Comparison of ENCODE assay signal across 8 cellular contexts in the genomic region with DNA sequence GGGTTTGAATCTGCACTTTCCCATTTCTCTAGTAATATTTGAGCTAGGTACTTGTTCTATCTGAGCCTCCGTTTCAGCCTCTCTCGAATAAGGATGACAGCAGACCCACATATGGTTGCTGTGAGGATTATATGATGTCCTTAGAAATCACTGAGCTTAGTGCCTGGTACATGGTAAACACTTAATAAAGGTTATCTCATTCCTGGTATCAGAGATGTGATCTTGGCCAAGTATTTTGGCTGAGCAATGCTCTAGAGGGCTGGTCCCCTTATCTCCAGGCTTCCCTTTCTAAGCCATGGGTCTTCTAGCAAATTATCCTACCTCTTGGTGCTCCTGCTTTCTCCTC. TPM values are rescaled to one million over a fixed set of nuclear protein-coding genes. Genes with fewer than 3 reads are reported as not detected.
DNase-seq lines count a peak whose midpoint lies in the region; ATAC-seq and TF ChIP-seq lines count a peak whose summit lies in the region.

No MANE protein-coding gene starts in this region.

- H3K4me3 Mint-ChIP-seq in Caco-2 (ENCODE audit: unreplicated experiment), result peak overlapping the region; percentile 79
- H3K4me3 Mint-ChIP-seq in effector memory CD8-positive, alpha-beta T cell, result peak overlapping the region; percentile 94 to 96

- H3K27me3 ChIP-seq in Caco-2 (replicated peaks; ENCODE audit: control insufficient read depth, insufficient read depth, low read length) (no peaks in the 10 kb centered on the region), Karpas-422 (ENCODE audit: low read length) (no peaks in the 10 kb centered on the region), osteoblast (ENCODE audit: insufficient read depth, low read length) (peaks cover 4% of the 10 kb centered on the region)

- TSS peak; percentile 85 for BruUV-seq in Caco-2 (replicated peaks; lab: Mats Ljungman, UMichigan)

- H3K9ac ChIP-seq in Karpas-422 (ENCODE audit: low read length), result peak overlapping the region; percentile 8; the same call in 1 of the 2 replicates

- no peaks in the 10 kb centered on the region for H3K9me3 ChIP-seq in Caco-2
- H3K9me3 ChIP-seq in Karpas-422 (ENCODE audit: low read length), result no peaks in the 10 kb centered on the region
- no peaks in the 10 kb centered on the region for H3K9me3 ChIP-seq in osteoblast (ENCODE audit: low read depth, low read length)

- ATAC-seq in effector memory CD8-positive, alpha-beta T cell (replicated peaks), result no peak

- H3K79me2 ChIP-seq in Karpas-422 (ENCODE audit: low read length) (peaks cover 43% of the 10 kb centered on the region), osteoblast (ENCODE audit: insufficient read depth, low read length) (peaks cover 41% of the 10 kb centered on the region)

- H3K27me3 Mint-ChIP-seq in Caco-2 (ENCODE audit: insufficient read depth, unreplicated experiment), result no peaks in the 10 kb centered on the region
- H3K27me3 Mint-ChIP-seq in effector memory CD8-positive, alpha-beta T cell, result no peaks in the 10 kb centered on the region

- H3K4me2 ChIP-seq in Karpas-422 (ENCODE audit: low read depth, low read length, poor library complexity, severe bottlenecking), result peak overlapping the region; percentile 86
- H3K4me2 ChIP-seq in osteoblast (ENCODE audit: insufficient read depth, low read length), result peak overlapping the region; percentile 79

- peaks cover 6% of the 10 kb centered on the region for H3K4me1 Mint-ChIP-seq in Caco-2 (ENCODE audit: low read depth, unreplicated experiment)
- peaks cover 11 to 20% of the 10 kb centered on the region in 2 donors for H3K4me1 Mint-ChIP-seq in effector memory CD8-positive, alpha-beta T cell (ENCODE audit: low read depth in 2 of 2)

- no peaks in the 10 kb centered on the region for H3K9me3 Mint-ChIP-seq in Caco-2 (ENCODE audit: unreplicated experiment)
- no peaks in the 10 kb centered on the region for H3K9me3 Mint-ChIP-seq in effector memory CD8-positive, alpha-beta T cell

- H3K4me1 ChIP-seq in Caco-2 (no peaks in the 10 kb centered on the region), Karpas-422 (ENCODE audit: low read length) (peaks cover 33% of the 10 kb centered on the region), osteoblast (ENCODE audit: insufficient read depth, low read length) (peaks cover 8% of the 10 kb centered on the region)

- peak overlapping the region; percentile 84 for H3K27ac Mint-ChIP-seq in Caco-2 (ENCODE audit: unreplicated experiment)
- H3K27ac Mint-ChIP-seq in effector memory CD8-positive, alpha-beta T cell, result peak overlapping the region; percentile 92 to 95

- peak overlapping the region; percentile 59; the same call in 1 of the 2 replicates for H2AFZ ChIP-seq in Karpas-422 (ENCODE audit: low read length)
- H2AFZ ChIP-seq in osteoblast (ENCODE audit: low read length), result peak overlapping the region; percentile 94

- H3K27ac ChIP-seq in Karpas-422 (ENCODE audit: low read length), result no peak overlapping the region
- H3K27ac ChIP-seq in osteoblast (ENCODE audit: low read depth, low read length), result no peak overlapping the region

- no peaks in the 10 kb centered on the region for H3K9me2 ChIP-seq in Karpas-422 (replicated peaks; ENCODE audit: insufficient read depth, low read length)

- intact Hi-C loops in Caco-2 (cut with micrococcal nuclease; ENCODE audit: unreplicated experiment), result loop anchor here (1.0 to 10.0 kb wide), 3 partner anchors 14 to 305 kb away; a partner anchor contains a TSS
- intact Hi-C loops in posterior vena cava (cut with DNase I), result no loop called here

- DNase-seq in Caco-2, result no peak
- DNase-seq in Karpas-422, result no peak
- no peak for DNase-seq in effector memory CD8-positive, alpha-beta T cell
- no peak for DNase-seq in osteoblast (ENCODE audit: insufficient read length, low spot score, missing footprints)
- no peak for DNase-seq in NCI-H82 treated with DMSO at 0.1 percent for 48 hours (lab: John Stamatoyannopoulos, UW; ENCODE audit: unreplicated experiment)
- DNase-seq in NCI-H1436 treated with DMSO at 0.1 percent for 48 hours (lab: John Stamatoyannopoulos, UW), result no peak
- no peak for DNase-seq in posterior vena cava (ENCODE audit: low spot score)
- DNase-seq in nucleus accumbens (lab: John Stamatoyannopoulos, UW), result no peak

- H3K36me3 Mint-ChIP-seq in Caco-2 (ENCODE audit: insufficient read depth, unreplicated experiment), result peaks cover 6% of the 10 kb centered on the region
- peaks cover 20% of the 10 kb centered on the region for H3K36me3 Mint-ChIP-seq in effector memory CD8-positive, alpha-beta T cell (ENCODE audit: insufficient read depth)

- TF ChIP-seq CTCF in Caco-2 (IDR thresholded peaks at IDR 0.05; ENCODE audit: insufficient read depth in 1 of 2, low read depth in 1 of 2, low read length in 1 of 2, severe bottlenecking in 1 of 2, unreplicated experiment in 1 of 2) (no peak), osteoblast (IDR thresholded peaks at IDR 0.05; ENCODE audit: extremely low read depth, low read depth, low read length) (no peak)

- H4K20me1 ChIP-seq in Karpas-422 (ENCODE audit: insufficient read depth, low read depth, low read length) (peaks cover 25% of the 10 kb centered on the region), osteoblast (ENCODE audit: insufficient read depth, low read length) (peaks cover 24% of the 10 kb centered on the region)

- H3K4me3 ChIP-seq in Caco-2 (ENCODE audit: low read depth, low read length) (peak overlapping the region; percentile 99), Karpas-422 (ENCODE audit: low read length) (peak overlapping the region; percentile 98), osteoblast (ENCODE audit: insufficient read depth, low read length) (peak overlapping the region; percentile 89)

- POLR2A ChIA-PET in Caco-2 (lab: Charles Lee), result interaction anchor here (1.0 kb wide), 1 partner anchor 81 kb away, joined by 9 read pairs; a partner anchor contains a TSS

- H3K36me3 ChIP-seq in Caco-2 (ENCODE audit: control insufficient read depth, insufficient read depth, low read length) (no peaks in the 10 kb centered on the region), Karpas-422 (ENCODE audit: insufficient read depth, low read length) (no peaks in the 10 kb centered on the region), osteoblast (ENCODE audit: insufficient read depth, low read length) (no peaks in the 10 kb centered on the region)

- CTCF ChIA-PET in Caco-2 (lab: Charles Lee), result interaction anchor here (0.6 kb wide), 1 partner anchor 232 kb away, joined by 4 read pairs; no protein-coding TSS in a partner anchor

RNA-seq across cellular contexts. Expression of a gene that starts 0.4 kb away (rescaled TPM):
- total RNA-seq in Caco-2 (2022) (62.4 and 73.0 TPM in 2 replicates), osteoblast (69.8 and 71.6 TPM in 2 replicates), posterior vena cava (10 to 100 TPM; 59.1 to 74.7 TPM)
- total RNA-seq in Karpas-422 (2014; rRNA removed; shearing (Covaris generic); ENCODE audit: low replicate concordance), result 68.8 and 89.3 TPM in 2 replicates
